In the genomic region with DNA sequence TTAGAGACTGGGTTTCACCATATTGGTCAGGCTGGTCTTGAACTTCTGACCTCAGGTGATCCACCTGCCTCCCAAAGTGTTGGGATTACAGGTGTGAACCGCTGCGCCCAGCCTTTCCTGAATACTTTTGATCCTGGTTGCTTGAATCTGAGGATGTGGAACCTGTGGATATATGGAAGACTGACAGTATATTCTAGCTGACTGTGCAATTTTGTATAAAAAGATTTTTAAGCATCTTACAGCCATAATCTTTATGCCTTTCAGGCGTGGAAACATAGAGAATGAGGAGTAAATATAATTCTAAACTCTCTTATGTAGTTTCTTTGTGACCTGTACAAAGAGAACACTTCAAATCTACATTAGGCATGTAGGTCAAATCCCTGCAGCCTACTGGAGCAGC, we compare ENCODE assay signal across 16 cellular contexts. TPM values are rescaled to one million over a fixed set of nuclear protein-coding genes. Genes with fewer than 3 reads are reported as not detected.
DNase-seq lines count a peak whose midpoint lies in the region; ATAC-seq and TF ChIP-seq lines count a peak whose summit lies in the region.
"Had no signal": no experiment of that assay in that cellular context is flagged by ENCODE, and none has a peak within 500 bp of the region (broad histone marks: within the 10 kb centered on the region; RNA-seq: fewer than 3 reads in every experiment).

No MANE protein-coding gene starts in this region.

- H3K4me1 ChIP-seq in PC-9 (replicated peaks; ENCODE audit: insufficient read depth) = peaks cover 100% of the 10 kb centered on the region
- peaks cover 90% of the 10 kb centered on the region for H3K4me1 ChIP-seq in effector memory CD4-positive, alpha-beta T cell (ENCODE audit: control insufficient read depth, insufficient read depth, low read length, poor library complexity, severe bottlenecking)
- H3K4me1 ChIP-seq in gastrocnemius medialis = peaks cover 45 to 66% of the 10 kb centered on the region in 2 donors

- in situ Hi-C loops in gastrocnemius medialis (cut with MboI; ENCODE audit: low sequenced_read_pairs in 4 of 4) = no loop called here

- H3K9me3 Mint-ChIP-seq in CD4-positive, alpha-beta T cell = no peaks in the 10 kb centered on the region
- H3K9me3 Mint-ChIP-seq: stimulated activated naive B cell treated with anti-CD40 and anti-IgM and Interleukin-4, amounts not matched to agents 10 μg/mL and 1 μg/mL and 100 μg/mL, for 72 hours had no signal

- DNase-seq in CD4-positive, alpha-beta T cell = no peak
- DNase-seq in PC-9 (no peak), gastrocnemius medialis (no peak), NCI-H1694 (lab: John Stamatoyannopoulos, UW) (no peak), NCI-H82 treated with DMSO at 0.1 percent for 48 hours (lab: John Stamatoyannopoulos, UW; ENCODE audit: unreplicated experiment) (no peak)
- no peak for DNase-seq in effector memory CD4-positive, alpha-beta T cell
- DNase-seq in stimulated activated CD4-positive, alpha-beta T cell treated with anti-CD3 and anti-CD28 coated beads, Interleukin-15, amount 100 ng/mL, for 24 hours = no peak
- no peak for DNase-seq in NK-92 treated with Interleukin-12 subunit alpha and Interleukin-12 subunit beta, amount 100 ng/mL, for 24 hours (lab: John Stamatoyannopoulos, UW)
- DNase-seq: GDM1; mucosa of descending colon; MV-4-11; OCI-M1; psoas muscle; stimulated activated CD4-positive, alpha-beta T cell treated with anti-CD3 and anti-CD28 coated beads, Interleukin-4, amount 100 ng/mL, for 1 hour; stimulated activated naive B cell treated with anti-CD40 and anti-IgM and Interleukin-4, amounts not matched to agents 10 μg/mL and 1 μg/mL and 100 μg/mL, for 72 hours; SW 1271 had no signal

- CTCF ChIA-PET in CD4-positive, alpha-beta T cell (lab: Charles Lee) = interaction anchor here (0.7 to 19.9 kb wide), 4 partner anchors 8 to 92 kb away, joined by 3 to 250 read pairs (median 6); no protein-coding TSS in a partner anchor
- CTCF ChIA-PET in PC-9 (lab: Charles Lee) = no interaction called here

- intact Hi-C loops in CD4-positive, alpha-beta T cell (cut with DNase I, micrococcal nuclease) = loop anchor here in 1 of 2 experiments (2.0 kb wide), 1 partner anchor 17 kb away; no protein-coding TSS in a partner anchor
- intact Hi-C loops in PC-9 (cut with micrococcal nuclease; ENCODE audit: unreplicated experiment) = loop anchor here (2.0 kb wide), 1 partner anchor 13 kb away; no protein-coding TSS in a partner anchor
- intact Hi-C loops in gastrocnemius medialis (cut with DNase I; ENCODE audit: low total_unique reads) = no loop called here

- H3K4me2 ChIP-seq in PC-9 = peak overlapping the region; percentile 37

- H3K4me1 Mint-ChIP-seq in CD4-positive, alpha-beta T cell (ENCODE audit: low read depth) = peaks cover 98% of the 10 kb centered on the region

- peak overlapping the region; percentile 92 for H3K27ac Mint-ChIP-seq in CD4-positive, alpha-beta T cell

- no peaks in the 10 kb centered on the region for H3K9me2 ChIP-seq in PC-9 (ENCODE audit: insufficient read depth)

- peaks cover 77% of the 10 kb centered on the region for H3K36me3 Mint-ChIP-seq in CD4-positive, alpha-beta T cell (ENCODE audit: low read depth)

- peaks cover 77% of the 10 kb centered on the region for H3F3A ChIP-seq in PC-9 (ENCODE audit: insufficient read depth, low read depth)

- H3K36me3 ChIP-seq in PC-9 (ENCODE audit: low read depth) (peaks cover 53% of the 10 kb centered on the region), gastrocnemius medialis (no peaks in the 10 kb centered on the region)
- peaks cover 15% of the 10 kb centered on the region for H3K36me3 ChIP-seq in effector memory CD4-positive, alpha-beta T cell (ENCODE audit: control insufficient read depth, insufficient read depth, low read length)

- H3K9me3 ChIP-seq in CD4-positive, alpha-beta T cell (ENCODE audit: control insufficient read depth, low read length) = no peaks in the 10 kb centered on the region
- no peaks in the 10 kb centered on the region for H3K9me3 ChIP-seq in PC-9 (ENCODE audit: insufficient read depth, low read depth)
- no peaks in the 10 kb centered on the region for H3K9me3 ChIP-seq in effector memory CD4-positive, alpha-beta T cell (ENCODE audit: control insufficient read depth, low read length)
- H3K9me3 ChIP-seq in gastrocnemius medialis = no peaks in the 10 kb centered on the region
- H3K9me3 ChIP-seq: mucosa of descending colon, psoas muscle had no signal

- H3K27ac ChIP-seq in CD4-positive, alpha-beta T cell (ENCODE audit: low read depth, low read length) = peak overlapping the region; percentile 48
- H3K27ac ChIP-seq in PC-9 = peak overlapping the region; percentile 91
- H3K27ac ChIP-seq in effector memory CD4-positive, alpha-beta T cell (ENCODE audit: insufficient read depth, low read length, poor library complexity, severe bottlenecking) = peak overlapping the region; percentile 72
- H3K27ac ChIP-seq in gastrocnemius medialis = peak overlapping the region in 3 of 4 donors; percentile 64 to 95 (median 71)
- H3K27ac ChIP-seq: psoas muscle had no signal

- BruUV-seq in PC-9 (replicated peaks; lab: Mats Ljungman, UMichigan) = no TSS peak

- TF ChIP-seq CTCF in CD4-positive, alpha-beta T cell (IDR thresholded peaks at IDR 0.05) = no peak
- no peak for TF ChIP-seq CTCF in PC-9 (conservative IDR thresholded peaks at IDR 0.05)
- no peak for TF ChIP-seq CTCF in gastrocnemius medialis (IDR thresholded peaks at IDR 0.05 in 4 of 5, conservative IDR thresholded peaks at IDR 0.05 in 1 of 5)

- H3K4me3 ChIP-seq in PC-9 (no peak overlapping the region), gastrocnemius medialis (no peak overlapping the region)
- no peak overlapping the region for H3K4me3 ChIP-seq in effector memory CD4-positive, alpha-beta T cell (ENCODE audit: insufficient read depth, low read depth, low read length, poor library complexity, severe bottlenecking)
- H3K4me3 ChIP-seq: mucosa of descending colon, psoas muscle had no signal

- peaks cover 11% of the 10 kb centered on the region; the same call in 1 of the 2 replicates for H4K20me1 ChIP-seq in PC-9 (ENCODE audit: insufficient read depth)

- peaks cover 98% of the 10 kb centered on the region for H3K79me2 ChIP-seq in PC-9 (ENCODE audit: low read depth)

- no peaks in the 10 kb centered on the region for H3K27me3 ChIP-seq in CD4-positive, alpha-beta T cell (ENCODE audit: control insufficient read depth, insufficient read depth, low read length)
- H3K27me3 ChIP-seq in PC-9 (ENCODE audit: insufficient read depth, low read depth) (no peaks in the 10 kb centered on the region), gastrocnemius medialis (no peaks in the 10 kb centered on the region)
- no peaks in the 10 kb centered on the region for H3K27me3 ChIP-seq in effector memory CD4-positive, alpha-beta T cell (replicated peaks; ENCODE audit: control insufficient read depth, insufficient read depth, low read length, poor library complexity, severe bottlenecking)

- H3K27me3 Mint-ChIP-seq in CD4-positive, alpha-beta T cell = no peaks in the 10 kb centered on the region
- H3K27me3 Mint-ChIP-seq: stimulated activated naive B cell treated with anti-CD40 and anti-IgM and Interleukin-4, amounts not matched to agents 10 μg/mL and 1 μg/mL and 100 μg/mL, for 72 hours had no signal

- no peak for ATAC-seq in CD4-positive, alpha-beta T cell (ENCODE audit: poor library complexity)
- no peak for ATAC-seq in gastrocnemius medialis
- ATAC-seq: mucosa of descending colon; psoas muscle; stimulated activated naive B cell treated with anti-CD40 and anti-IgM and Interleukin-4, amounts not matched to agents 10 μg/mL and 1 μg/mL and 100 μg/mL, for 72 hours had no signal

- peak overlapping the region; percentile 86 for H3K4me3 Mint-ChIP-seq in CD4-positive, alpha-beta T cell
- H3K4me3 Mint-ChIP-seq: stimulated activated naive B cell treated with anti-CD40 and anti-IgM and Interleukin-4, amounts not matched to agents 10 μg/mL and 1 μg/mL and 100 μg/mL, for 72 hours had no signal

- H2AFZ ChIP-seq in PC-9 = no peak overlapping the region

- POLR2A ChIA-PET in CD4-positive, alpha-beta T cell (lab: Charles Lee) = interaction anchor here (0.6 to 22.9 kb wide), 6 partner anchors 8 to 32 kb away, joined by 3 to 420 read pairs (median 90); a partner anchor contains a TSS
- POLR2A ChIA-PET in PC-9 (lab: Charles Lee; ENCODE audit: unreplicated experiment) = no interaction called here

- no peak for TF ChIP-seq POLR2A in gastrocnemius medialis (IDR thresholded peaks at IDR 0.05)

RNA-seq across cellular contexts. Expression of a gene that starts 16.2 kb away (rescaled TPM):
- 100 to 1,000 TPM; 167 to 168 TPM for total RNA-seq in CD4-positive, alpha-beta T cell
- total RNA-seq in PC-9 (2021) (114 and 135 TPM in 2 replicates), gastrocnemius medialis (10 to 100 TPM; 22.6 to 29.3 (median 26.9) TPM)
